In the genomic region with DNA sequence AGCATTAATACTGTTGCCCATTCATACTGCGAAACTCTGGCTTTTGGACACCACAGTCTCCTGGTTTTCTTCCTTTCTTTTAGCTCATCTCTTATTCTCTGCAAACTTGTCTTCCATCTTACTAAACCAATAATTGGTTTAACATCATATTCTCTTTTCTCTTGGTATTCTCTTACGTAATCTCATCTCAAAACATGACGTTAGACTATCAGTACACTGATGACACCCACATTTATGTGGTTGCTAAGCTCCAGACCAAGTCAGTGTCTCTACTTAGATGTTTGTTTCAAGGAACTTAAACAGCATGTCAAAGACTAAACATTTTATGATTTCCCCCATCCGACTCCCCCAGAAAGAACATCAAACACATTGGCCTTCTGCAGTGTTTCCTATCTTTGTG, we compare ENCODE assay signal across 1 cellular context.
A peak's percentile ranks its signal among the peaks of the same experiment; 100 is the strongest.
TF ChIP-seq lines count a peak whose summit lies in the region.

No MANE protein-coding gene starts in this region.

TF ChIP-seq in K562, 482 proteins besides CTCF, POLR2A, EP300 and RAD21 (continued from another document):
- TF ChIP-seq, protein P1, sequence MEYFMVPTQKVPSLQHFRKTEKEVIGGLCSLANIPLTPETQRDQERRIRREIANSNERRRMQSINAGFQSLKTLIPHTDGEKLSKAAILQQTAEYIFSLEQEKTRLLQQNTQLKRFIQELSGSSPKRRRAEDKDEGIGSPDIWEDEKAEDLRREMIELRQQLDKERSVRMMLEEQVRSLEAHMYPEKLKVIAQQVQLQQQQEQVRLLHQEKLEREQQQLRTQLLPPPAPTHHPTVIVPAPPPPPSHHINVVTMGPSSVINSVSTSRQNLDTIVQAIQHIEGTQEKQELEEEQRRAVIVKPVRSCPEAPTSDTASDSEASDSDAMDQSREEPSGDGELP (CRISPR knock-in tag; IDR thresholded peaks at IDR 0.05; ENCODE audit: borderline replicate concordance): no peak
- TF ChIP-seq ZNF316 (IDR thresholded peaks at IDR 0.05) (no peak), RUNX1 (IDR thresholded peaks at IDR 0.05; ENCODE audit: low read depth) (no peak), CBX1 (IDR thresholded peaks at IDR 0.05; ENCODE audit: low read depth) (no peak), UBTF (IDR thresholded peaks at IDR 0.05; ENCODE audit: borderline replicate concordance in 1 of 2, low read depth in 2 of 2, low read length in 2 of 2) (no peak), CEBPG (CRISPR knock-in tag; IDR thresholded peaks at IDR 0.05) (no peak), CEBPG (tag; conservative IDR thresholded peaks at IDR 0.05 in 1 of 2, IDR thresholded peaks at IDR 0.05 in 1 of 2) (peak in 1 of 2 experiments; percentile 51; a peak in 1 of 4 replicates), SP1 (CRISPR knock-in tag; IDR thresholded peaks at IDR 0.05) (no peak), CEBPB (tag; IDR thresholded peaks at IDR 0.05) (peak; percentile 61), HMG20A (CRISPR knock-in tag; conservative IDR thresholded peaks at IDR 0.05) (no peak), CHD1 (IDR thresholded peaks at IDR 0.05; ENCODE audit: low read length) (no peak), CBFA2T2 (conservative IDR thresholded peaks at IDR 0.05) (no peak), HOXB6 (CRISPR knock-in tag; IDR thresholded peaks at IDR 0.05; ENCODE audit: borderline replicate concordance) (no peak), RBFOX2 (IDR thresholded peaks at IDR 0.05; ENCODE audit: low read depth, low read length) (peak; percentile 10; the same call in 1 of the 2 replicates), TEAD1 (CRISPR knock-in tag; IDR thresholded peaks at IDR 0.05) (no peak), GTF2A2 (tag; IDR thresholded peaks at IDR 0.05) (no peak), PURB (CRISPR knock-in tag; IDR thresholded peaks at IDR 0.05; ENCODE audit: low read depth) (no peak), IRF2 (CRISPR knock-in tag; IDR thresholded peaks at IDR 0.05) (no peak)
- TF ChIP-seq, protein P2, sequence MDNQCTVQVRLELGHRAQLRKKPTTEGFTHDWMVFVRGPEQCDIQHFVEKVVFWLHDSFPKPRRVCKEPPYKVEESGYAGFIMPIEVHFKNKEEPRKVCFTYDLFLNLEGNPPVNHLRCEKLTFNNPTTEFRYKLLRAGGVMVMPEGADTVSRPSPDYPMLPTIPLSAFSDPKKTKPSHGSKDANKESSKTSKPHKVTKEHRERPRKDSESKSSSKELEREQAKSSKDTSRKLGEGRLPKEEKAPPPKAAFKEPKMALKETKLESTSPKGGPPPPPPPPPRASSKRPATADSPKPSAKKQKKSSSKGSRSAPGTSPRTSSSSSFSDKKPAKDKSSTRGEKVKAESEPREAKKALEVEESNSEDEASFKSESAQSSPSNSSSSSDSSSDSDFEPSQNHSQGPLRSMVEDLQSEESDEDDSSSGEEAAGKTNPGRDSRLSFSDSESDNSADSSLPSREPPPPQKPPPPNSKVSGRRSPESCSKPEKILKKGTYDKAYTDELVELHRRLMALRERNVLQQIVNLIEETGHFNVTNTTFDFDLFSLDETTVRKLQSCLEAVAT (IDR thresholded peaks at IDR 0.05): no peak
- TF ChIP-seq, protein P3, sequence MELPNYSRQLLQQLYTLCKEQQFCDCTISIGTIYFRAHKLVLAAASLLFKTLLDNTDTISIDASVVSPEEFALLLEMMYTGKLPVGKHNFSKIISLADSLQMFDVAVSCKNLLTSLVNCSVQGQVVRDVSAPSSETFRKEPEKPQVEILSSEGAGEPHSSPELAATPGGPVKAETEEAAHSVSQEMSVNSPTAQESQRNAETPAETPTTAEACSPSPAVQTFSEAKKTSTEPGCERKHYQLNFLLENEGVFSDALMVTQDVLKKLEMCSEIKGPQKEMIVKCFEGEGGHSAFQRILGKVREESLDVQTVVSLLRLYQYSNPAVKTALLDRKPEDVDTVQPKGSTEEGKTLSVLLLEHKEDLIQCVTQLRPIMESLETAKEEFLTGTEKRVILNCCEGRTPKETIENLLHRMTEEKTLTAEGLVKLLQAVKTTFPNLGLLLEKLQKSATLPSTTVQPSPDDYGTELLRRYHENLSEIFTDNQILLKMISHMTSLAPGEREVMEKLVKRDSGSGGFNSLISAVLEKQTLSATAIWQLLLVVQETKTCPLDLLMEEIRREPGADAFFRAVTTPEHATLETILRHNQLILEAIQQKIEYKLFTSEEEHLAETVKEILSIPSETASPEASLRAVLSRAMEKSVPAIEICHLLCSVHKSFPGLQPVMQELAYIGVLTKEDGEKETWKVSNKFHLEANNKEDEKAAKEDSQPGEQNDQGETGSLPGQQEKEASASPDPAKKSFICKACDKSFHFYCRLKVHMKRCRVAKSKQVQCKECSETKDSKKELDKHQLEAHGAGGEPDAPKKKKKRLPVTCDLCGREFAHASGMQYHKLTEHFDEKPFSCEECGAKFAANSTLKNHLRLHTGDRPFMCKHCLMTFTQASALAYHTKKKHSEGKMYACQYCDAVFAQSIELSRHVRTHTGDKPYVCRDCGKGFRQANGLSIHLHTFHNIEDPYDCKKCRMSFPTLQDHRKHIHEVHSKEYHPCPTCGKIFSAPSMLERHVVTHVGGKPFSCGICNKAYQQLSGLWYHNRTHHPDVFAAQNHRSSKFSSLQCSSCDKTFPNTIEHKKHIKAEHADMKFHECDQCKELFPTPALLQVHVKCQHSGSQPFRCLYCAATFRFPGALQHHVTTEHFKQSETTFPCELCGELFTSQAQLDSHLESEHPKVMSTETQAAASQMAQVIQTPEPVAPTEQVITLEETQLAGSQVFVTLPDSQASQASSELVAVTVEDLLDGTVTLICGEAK (IDR thresholded peaks at IDR 0.05): no peak
- TF ChIP-seq, protein P3 (CRISPR knock-in tag; IDR thresholded peaks at IDR 0.05): no peak
- TF ChIP-seq, protein P4, sequence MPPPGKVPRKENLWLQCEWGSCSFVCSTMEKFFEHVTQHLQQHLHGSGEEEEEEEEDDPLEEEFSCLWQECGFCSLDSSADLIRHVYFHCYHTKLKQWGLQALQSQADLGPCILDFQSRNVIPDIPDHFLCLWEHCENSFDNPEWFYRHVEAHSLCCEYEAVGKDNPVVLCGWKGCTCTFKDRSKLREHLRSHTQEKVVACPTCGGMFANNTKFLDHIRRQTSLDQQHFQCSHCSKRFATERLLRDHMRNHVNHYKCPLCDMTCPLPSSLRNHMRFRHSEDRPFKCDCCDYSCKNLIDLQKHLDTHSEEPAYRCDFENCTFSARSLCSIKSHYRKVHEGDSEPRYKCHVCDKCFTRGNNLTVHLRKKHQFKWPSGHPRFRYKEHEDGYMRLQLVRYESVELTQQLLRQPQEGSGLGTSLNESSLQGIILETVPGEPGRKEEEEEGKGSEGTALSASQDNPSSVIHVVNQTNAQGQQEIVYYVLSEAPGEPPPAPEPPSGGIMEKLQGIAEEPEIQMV (tag; conservative IDR thresholded peaks at IDR 0.05; ENCODE audit: low read depth): no peak
- TF ChIP-seq, protein P5, sequence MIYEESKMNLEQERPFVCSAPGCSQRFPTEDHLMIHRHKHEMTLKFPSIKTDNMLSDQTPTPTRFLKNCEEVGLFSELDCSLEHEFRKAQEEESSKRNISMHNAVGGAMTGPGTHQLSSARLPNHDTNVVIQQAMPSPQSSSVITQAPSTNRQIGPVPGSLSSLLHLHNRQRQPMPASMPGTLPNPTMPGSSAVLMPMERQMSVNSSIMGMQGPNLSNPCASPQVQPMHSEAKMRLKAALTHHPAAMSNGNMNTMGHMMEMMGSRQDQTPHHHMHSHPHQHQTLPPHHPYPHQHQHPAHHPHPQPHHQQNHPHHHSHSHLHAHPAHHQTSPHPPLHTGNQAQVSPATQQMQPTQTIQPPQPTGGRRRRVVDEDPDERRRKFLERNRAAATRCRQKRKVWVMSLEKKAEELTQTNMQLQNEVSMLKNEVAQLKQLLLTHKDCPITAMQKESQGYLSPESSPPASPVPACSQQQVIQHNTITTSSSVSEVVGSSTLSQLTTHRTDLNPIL (CRISPR knock-in tag; IDR thresholded peaks at IDR 0.05): no peak
- TF ChIP-seq, protein P6, sequence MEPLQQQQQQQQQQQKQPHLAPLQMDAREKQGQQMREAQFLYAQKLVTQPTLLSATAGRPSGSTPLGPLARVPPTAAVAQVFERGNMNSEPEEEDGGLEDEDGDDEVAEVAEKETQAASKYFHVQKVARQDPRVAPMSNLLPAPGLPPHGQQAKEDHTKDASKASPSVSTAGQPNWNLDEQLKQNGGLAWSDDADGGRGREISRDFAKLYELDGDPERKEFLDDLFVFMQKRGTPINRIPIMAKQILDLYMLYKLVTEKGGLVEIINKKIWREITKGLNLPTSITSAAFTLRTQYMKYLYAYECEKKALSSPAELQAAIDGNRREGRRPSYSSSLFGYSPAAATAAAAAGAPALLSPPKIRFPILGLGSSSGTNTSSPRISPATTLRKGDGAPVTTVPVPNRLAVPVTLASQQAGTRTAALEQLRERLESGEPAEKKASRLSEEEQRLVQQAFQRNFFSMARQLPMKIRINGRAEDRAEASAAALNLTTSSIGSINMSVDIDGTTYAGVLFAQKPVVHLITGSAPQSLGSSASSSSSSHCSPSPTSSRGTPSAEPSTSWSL (CRISPR knock-in tag; IDR thresholded peaks at IDR 0.05; ENCODE audit: borderline replicate concordance): no peak
